In the genomic region with DNA sequence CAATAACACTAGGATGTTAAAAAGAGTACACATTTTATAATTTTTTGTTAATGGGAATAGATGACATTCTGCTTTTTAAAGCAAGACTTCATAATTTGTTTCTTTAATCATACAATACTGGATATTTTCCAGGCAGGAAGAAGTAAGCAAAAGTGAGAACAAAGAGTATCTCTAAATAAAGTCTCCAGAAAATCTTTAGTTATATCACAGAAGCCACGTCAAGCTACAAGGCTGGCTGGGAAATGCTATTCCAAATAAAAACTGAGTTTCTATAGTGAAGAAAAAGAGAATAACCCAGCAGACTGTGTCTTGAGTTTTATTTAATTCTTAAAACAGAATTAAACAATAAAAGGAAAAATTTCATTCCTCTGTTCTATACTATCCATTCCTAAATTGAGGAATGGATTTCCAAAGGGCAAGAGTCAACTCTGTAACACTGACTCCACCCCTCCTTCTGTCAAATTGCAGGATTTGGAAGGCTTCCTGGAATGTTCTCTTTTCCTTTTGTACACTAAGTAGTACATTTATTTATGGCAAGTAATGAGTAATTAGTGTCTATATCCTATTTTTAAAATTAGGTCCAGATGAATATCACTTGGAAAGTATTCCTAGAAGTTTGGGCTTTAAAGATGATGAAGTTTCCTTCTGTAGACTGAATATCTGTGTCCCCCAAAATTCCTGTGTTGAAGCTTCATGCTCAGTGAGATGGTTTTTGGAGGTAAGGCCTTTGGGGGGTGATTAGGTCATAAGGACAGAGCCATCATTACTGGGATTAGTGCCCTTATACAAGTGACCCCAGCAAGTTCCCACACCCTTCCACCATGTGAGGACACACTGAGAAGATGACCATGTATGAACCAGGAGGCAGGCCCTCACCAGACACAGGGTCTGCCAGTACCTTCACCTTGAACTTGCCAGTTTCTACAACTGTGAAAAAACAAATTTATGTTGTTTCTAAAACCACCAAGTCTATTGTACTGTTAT, we compare ENCODE assay signal across 10 cellular contexts.
DNase-seq lines count a peak whose midpoint lies in the region; ATAC-seq, FAIRE-seq and TF ChIP-seq lines count a peak whose summit lies in the region.
"Had no signal": no experiment of that assay in that cellular context is flagged by ENCODE, and none has a peak within 500 bp of the region (broad histone marks: within the 10 kb centered on the region; RNA-seq: fewer than 3 reads in every experiment).

No MANE protein-coding gene starts in this region.

- DNase-seq in A172 (ENCODE audit: low spot score) (peak; percentile 10), HS-5 (ENCODE audit: low read depth) (peak; percentile 54), bronchial epithelial cell (ENCODE audit: low read depth) (peak; percentile 25), right cardiac atrium (no peak), left lung (no peak)
- no peak for DNase-seq in activated naive CD4-positive, alpha-beta T cell (lab: John Stamatoyannopoulos, UW)
- DNase-seq: activated B cell treated with CpG ODN at 0.5 μM for 24 hours, NCI-H187 treated with DMSO at 0.1 percent for 48 hours had no signal

- H3K4me3 ChIP-seq in bronchial epithelial cell (ENCODE audit: low read depth, low read length) (no peak overlapping the region), right cardiac atrium (ENCODE audit: low read length) (no peak overlapping the region), left lung (no peak overlapping the region)

- H3K36me3 ChIP-seq in bronchial epithelial cell (ENCODE audit: control insufficient read depth, insufficient read depth, low read length) (no peaks in the 10 kb centered on the region), left lung (no peaks in the 10 kb centered on the region)

- TF ChIP-seq CTCF in bronchial epithelial cell (IDR thresholded peaks at IDR 0.05; ENCODE audit: insufficient read depth, low read length, severe bottlenecking) (no peak), left lung (IDR thresholded peaks at IDR 0.05) (no peak)

- 33% methylated on average over 1 of the region's 1 CpG for WGBS in right cardiac atrium

- H3K9me3 ChIP-seq in right cardiac atrium (ENCODE audit: control insufficient read depth, low read length) = no peaks in the 10 kb centered on the region
- H3K9me3 ChIP-seq in left lung = peaks cover 0 to 7% of the 10 kb centered on the region in 2 donors

- H3K4me1 ChIP-seq in right cardiac atrium (ENCODE audit: control insufficient read depth, insufficient read depth, low read length) = peaks cover 5% of the 10 kb centered on the region
- no peaks in the 10 kb centered on the region for H3K4me1 ChIP-seq in left lung

- ATAC-seq in right cardiac atrium (peak in 1 of 2 donors; percentile 26), left lung (no peak), HG02763 (IDR thresholded peaks at IDR 0.05; ENCODE audit: unreplicated experiment) (no peak), GM19397 (IDR thresholded peaks at IDR 0.05; ENCODE audit: unreplicated experiment) (no peak)

- intact Hi-C loops in right cardiac atrium (cut with DNase I) (no loop called here), left lung (cut with DNase I) (no loop called here)

- H3K27me3 ChIP-seq in bronchial epithelial cell (ENCODE audit: control insufficient read depth, insufficient read depth, low read length) (no peaks in the 10 kb centered on the region), right cardiac atrium (ENCODE audit: control insufficient read depth, insufficient read depth) (no peaks in the 10 kb centered on the region), left lung (no peaks in the 10 kb centered on the region)

- no peak for FAIRE-seq in bronchial epithelial cell (lab: Jason Lieb, UNC)

- H3K27ac ChIP-seq in right cardiac atrium (ENCODE audit: low read length) = peak overlapping the region; percentile 10
- H3K27ac ChIP-seq in left lung = peak overlapping the region in 1 of 2 donors; percentile 23

Comparison
In these comparisons a context has a peak if more than half of its experiments do, and no peak if none do; other contexts are left out.
1. DNase-seq: peak in A172 (single experiment), HS-5 (single experiment) and bronchial epithelial cell (single experiment); none in right cardiac atrium (0 of 3), left lung (0 of 2) and activated naive CD4-positive, alpha-beta T cell (0 of 4).